In the genomic region with DNA sequence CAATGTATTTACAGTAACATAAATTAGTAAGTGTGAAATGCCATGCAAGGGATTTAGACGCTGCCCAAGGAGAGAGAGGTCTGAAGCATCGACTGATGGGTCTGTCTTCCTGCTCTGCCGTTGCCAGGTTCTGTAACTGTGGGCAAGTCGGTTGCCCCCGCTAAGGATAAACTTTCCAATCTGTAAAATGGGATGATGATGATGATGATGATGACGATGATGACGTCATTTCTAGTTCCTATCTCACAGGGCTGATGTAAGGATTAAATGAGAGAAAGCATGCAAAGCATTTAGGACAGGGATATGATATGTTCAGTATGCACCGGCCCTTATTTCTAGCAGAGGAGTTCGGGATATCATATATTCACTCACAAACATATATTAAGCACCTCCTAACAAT, we compare ENCODE assay signal across 18 cellular contexts. TPM values are rescaled to one million over a fixed set of nuclear protein-coding genes. Genes with fewer than 3 reads are reported as not detected.
A peak's percentile ranks its signal among the peaks of the same experiment; 100 is the strongest.
DNase-seq lines count a peak whose midpoint lies in the region; ATAC-seq and TF ChIP-seq lines count a peak whose summit lies in the region.
"Had no signal": no experiment of that assay in that cellular context is flagged by ENCODE, and none has a peak within 500 bp of the region (broad histone marks: within the 10 kb centered on the region; RNA-seq: fewer than 3 reads in every experiment).

No MANE protein-coding gene starts in this region.

- DNase-seq in activated CD4-positive, alpha-beta T cell treated with anti-CD3 and anti-CD28 coated beads, Interleukin-2, amount 10 ng/mL, durations not matched to agents 7 days and 5 days, result no peak
- no peak for DNase-seq in activated CD4-positive, alpha-beta T cell treated with anti-CD3 and anti-CD28 coated beads, Interleukin-2, amount 50 U/mL, for 48 hours
- no peak for DNase-seq in CD8-positive, alpha-beta T cell
- DNase-seq in activated T-helper 1 cell treated with anti-CD3 and anti-CD28 coated beads, Interleukin-12 subunit alpha, Interleukin-12 subunit beta, Interleukin-2, Interleukin-4 antibody, amounts not matched to agents 30 ng/mL and 10 ng/mL and 1 ng/mL, durations not matched to agents 14 hours and 24 hours and 36 hours (ENCODE audit: low spot score), result no peak
- no peak for DNase-seq in naive thymus-derived CD8-positive, alpha-beta T cell
- DNase-seq: amygdala, kidney, MV-4-11, NCI-H2029, NCI-H510A, nucleus accumbens, SHP77 treated with DMSO at 0.1 percent for 48 hours, T-helper 9 cell had no signal

- H3K36me3 ChIP-seq in CD8-positive, alpha-beta T cell (ENCODE audit: insufficient read depth, low read length), result no peaks in the 10 kb centered on the region
- H3K36me3 ChIP-seq: right atrium auricular region had no signal

- POLR2A ChIA-PET in activated CD4-positive, alpha-beta T cell treated with anti-CD3 and anti-CD28 coated beads, Interleukin-2, amount 10 ng/mL, durations not matched to agents 7 days and 5 days (lab: Charles Lee), result no interaction called here
- POLR2A ChIA-PET in CD8-positive, alpha-beta T cell (lab: Charles Lee), result interaction anchor here (1.1 to 1.8 kb wide), 5 partner anchors 8 to 186 kb away, joined by 3 to 8 read pairs (median 4); a partner anchor contains a TSS
- POLR2A ChIA-PET in naive thymus-derived CD8-positive, alpha-beta T cell (lab: Charles Lee), result interaction anchor here (1.1 to 4.1 kb wide), 8 partner anchors 11 to 185 kb away, joined by 3 to 45 read pairs (median 6); a partner anchor contains a TSS

- no peak for ATAC-seq in CD8-positive, alpha-beta T cell
- no peak for ATAC-seq in naive thymus-derived CD8-positive, alpha-beta T cell
- no peak for ATAC-seq in HG02938 (IDR thresholded peaks at IDR 0.05; ENCODE audit: unreplicated experiment)
- ATAC-seq in HG02973 (IDR thresholded peaks at IDR 0.05; ENCODE audit: unreplicated experiment), result no peak
- ATAC-seq in HG03097 (IDR thresholded peaks at IDR 0.05; ENCODE audit: low FRiP score, unreplicated experiment), result no peak

- H3K4me1 Mint-ChIP-seq in activated CD4-positive, alpha-beta T cell treated with anti-CD3 and anti-CD28 coated beads, Interleukin-2, amount 10 ng/mL, durations not matched to agents 7 days and 5 days, result peaks cover 23% of the 10 kb centered on the region
- H3K4me1 Mint-ChIP-seq in CD8-positive, alpha-beta T cell (ENCODE audit: low read depth), result peaks cover 18% of the 10 kb centered on the region
- H3K4me1 Mint-ChIP-seq in activated T-helper 1 cell treated with anti-CD3 and anti-CD28 coated beads, Interleukin-12 subunit alpha, Interleukin-12 subunit beta, Interleukin-2, Interleukin-4 antibody, amounts not matched to agents 30 ng/mL and 10 ng/mL and 1 ng/mL, durations not matched to agents 14 hours and 24 hours and 36 hours (ENCODE audit: low read depth), result peaks cover 22% of the 10 kb centered on the region
- H3K4me1 Mint-ChIP-seq in naive thymus-derived CD8-positive, alpha-beta T cell, result peaks cover 17 to 24% (median 21%) of the 10 kb centered on the region in 4 donors

- peaks cover 8% of the 10 kb centered on the region for H3K27me3 Mint-ChIP-seq in activated CD4-positive, alpha-beta T cell treated with anti-CD3 and anti-CD28 coated beads, Interleukin-2, amount 10 ng/mL, durations not matched to agents 7 days and 5 days
- H3K27me3 Mint-ChIP-seq in CD8-positive, alpha-beta T cell (ENCODE audit: low read depth), result no peaks in the 10 kb centered on the region
- no peaks in the 10 kb centered on the region for H3K27me3 Mint-ChIP-seq in activated T-helper 1 cell treated with anti-CD3 and anti-CD28 coated beads, Interleukin-12 subunit alpha, Interleukin-12 subunit beta, Interleukin-2, Interleukin-4 antibody, amounts not matched to agents 30 ng/mL and 10 ng/mL and 1 ng/mL, durations not matched to agents 14 hours and 24 hours and 36 hours (ENCODE audit: insufficient read depth)
- H3K27me3 Mint-ChIP-seq in naive thymus-derived CD8-positive, alpha-beta T cell, result peaks cover 0 to 5% (median 0%) of the 10 kb centered on the region in 5 donors

- no peaks in the 10 kb centered on the region for H3K27me3 ChIP-seq in CD8-positive, alpha-beta T cell (ENCODE audit: insufficient read depth, low read length)
- H3K27me3 ChIP-seq: right atrium auricular region had no signal

- H3K36me3 Mint-ChIP-seq in activated CD4-positive, alpha-beta T cell treated with anti-CD3 and anti-CD28 coated beads, Interleukin-2, amount 10 ng/mL, durations not matched to agents 7 days and 5 days (ENCODE audit: low read depth), result no peaks in the 10 kb centered on the region
- H3K36me3 Mint-ChIP-seq in CD8-positive, alpha-beta T cell, result no peaks in the 10 kb centered on the region
- H3K36me3 Mint-ChIP-seq in activated T-helper 1 cell treated with anti-CD3 and anti-CD28 coated beads, Interleukin-12 subunit alpha, Interleukin-12 subunit beta, Interleukin-2, Interleukin-4 antibody, amounts not matched to agents 30 ng/mL and 10 ng/mL and 1 ng/mL, durations not matched to agents 14 hours and 24 hours and 36 hours (ENCODE audit: low read depth), result no peaks in the 10 kb centered on the region
- no peaks in the 10 kb centered on the region for H3K36me3 Mint-ChIP-seq in naive thymus-derived CD8-positive, alpha-beta T cell

- no peaks in the 10 kb centered on the region for H3K9me3 Mint-ChIP-seq in activated CD4-positive, alpha-beta T cell treated with anti-CD3 and anti-CD28 coated beads, Interleukin-2, amount 10 ng/mL, durations not matched to agents 7 days and 5 days
- H3K9me3 Mint-ChIP-seq in CD8-positive, alpha-beta T cell, result no peaks in the 10 kb centered on the region
- H3K9me3 Mint-ChIP-seq in activated T-helper 1 cell treated with anti-CD3 and anti-CD28 coated beads, Interleukin-12 subunit alpha, Interleukin-12 subunit beta, Interleukin-2, Interleukin-4 antibody, amounts not matched to agents 30 ng/mL and 10 ng/mL and 1 ng/mL, durations not matched to agents 14 hours and 24 hours and 36 hours, result no peaks in the 10 kb centered on the region
- no peaks in the 10 kb centered on the region for H3K9me3 Mint-ChIP-seq in naive thymus-derived CD8-positive, alpha-beta T cell

- no peak for TF ChIP-seq CTCF in CD8-positive, alpha-beta T cell (IDR thresholded peaks at IDR 0.05)

- peaks cover 14% of the 10 kb centered on the region for H3K4me1 ChIP-seq in CD8-positive, alpha-beta T cell (ENCODE audit: insufficient read depth, low read length)

- H3K27ac Mint-ChIP-seq in activated CD4-positive, alpha-beta T cell treated with anti-CD3 and anti-CD28 coated beads, Interleukin-2, amount 10 ng/mL, durations not matched to agents 7 days and 5 days, result no peak overlapping the region
- H3K27ac Mint-ChIP-seq in CD8-positive, alpha-beta T cell, result peak overlapping the region; percentile 95
- no peak overlapping the region for H3K27ac Mint-ChIP-seq in activated T-helper 1 cell treated with anti-CD3 and anti-CD28 coated beads, Interleukin-12 subunit alpha, Interleukin-12 subunit beta, Interleukin-2, Interleukin-4 antibody, amounts not matched to agents 30 ng/mL and 10 ng/mL and 1 ng/mL, durations not matched to agents 14 hours and 24 hours and 36 hours
- peak overlapping the region; percentile 91 to 99 (median 98) for H3K27ac Mint-ChIP-seq in naive thymus-derived CD8-positive, alpha-beta T cell

- no peak overlapping the region for H3K27ac ChIP-seq in CD8-positive, alpha-beta T cell (ENCODE audit: low read depth, low read length)
- H3K27ac ChIP-seq: right atrium auricular region had no signal

- no peaks in the 10 kb centered on the region for H3K9me3 ChIP-seq in CD8-positive, alpha-beta T cell (ENCODE audit: low read length)
- H3K9me3 ChIP-seq: right atrium auricular region had no signal

- H3K4me3 Mint-ChIP-seq in activated CD4-positive, alpha-beta T cell treated with anti-CD3 and anti-CD28 coated beads, Interleukin-2, amount 10 ng/mL, durations not matched to agents 7 days and 5 days, result peak overlapping the region; percentile 77
- peak overlapping the region; percentile 93 for H3K4me3 Mint-ChIP-seq in CD8-positive, alpha-beta T cell
- H3K4me3 Mint-ChIP-seq in activated T-helper 1 cell treated with anti-CD3 and anti-CD28 coated beads, Interleukin-12 subunit alpha, Interleukin-12 subunit beta, Interleukin-2, Interleukin-4 antibody, amounts not matched to agents 30 ng/mL and 10 ng/mL and 1 ng/mL, durations not matched to agents 14 hours and 24 hours and 36 hours, result peak overlapping the region; percentile 29
- H3K4me3 Mint-ChIP-seq in naive thymus-derived CD8-positive, alpha-beta T cell, result peak overlapping the region; percentile 89 to 98 (median 95)

- no peak overlapping the region for H3K4me3 ChIP-seq in CD8-positive, alpha-beta T cell (ENCODE audit: low read depth, low read length)
- H3K4me3 ChIP-seq: hepatocyte, right atrium auricular region had no signal

- intact Hi-C loops in CD8-positive, alpha-beta T cell (cut with DNase I, micrococcal nuclease), result loop anchor here in 1 of 2 experiments (1.0 kb wide), 1 partner anchor 125 kb away; no protein-coding TSS in a partner anchor
- intact Hi-C loops in activated T-helper 1 cell treated with anti-CD3 and anti-CD28 coated beads, Interleukin-12 subunit alpha, Interleukin-12 subunit beta, Interleukin-2, Interleukin-4 antibody, amounts not matched to agents 30 ng/mL and 10 ng/mL and 1 ng/mL, durations not matched to agents 14 hours and 24 hours and 36 hours (cut with micrococcal nuclease), result no loop called here

- CTCF ChIA-PET in activated CD4-positive, alpha-beta T cell treated with anti-CD3 and anti-CD28 coated beads, Interleukin-2, amount 10 ng/mL, durations not matched to agents 7 days and 5 days (lab: Charles Lee), result interaction anchor here (0.8 to 2.7 kb wide), 6 partner anchors 8 to 172 kb away, joined by 3 to 23 read pairs (median 6); a partner anchor contains a TSS
- CTCF ChIA-PET in CD8-positive, alpha-beta T cell (lab: Charles Lee), result interaction anchor here (1.2 to 4.9 kb wide), 9 partner anchors 8 to 1252 kb away, joined by 5 to 46 read pairs (median 6); a partner anchor contains a TSS

RNA-seq across cellular contexts. Expression of a gene that starts 54.8 kb away (rescaled TPM):
- total RNA-seq in activated CD4-positive, alpha-beta T cell treated with anti-CD3 and anti-CD28 coated beads, Interleukin-2, amount 10 ng/mL, durations not matched to agents 7 days and 5 days, result 1 to 10 TPM; 5.1 to 5.2 TPM
- total RNA-seq in CD8-positive, alpha-beta T cell, result 1 to 10 TPM; 2.4 to 2.9 TPM
- 3.1 TPM in 2 replicates for total RNA-seq in activated T-helper 1 cell treated with anti-CD3 and anti-CD28 coated beads, Interleukin-12 subunit alpha, Interleukin-12 subunit beta, Interleukin-2, Interleukin-4 antibody, amounts not matched to agents 30 ng/mL and 10 ng/mL and 1 ng/mL, durations not matched to agents 14 hours and 24 hours and 36 hours
- 1 to 10 TPM; 8.0 to 9.5 TPM for total RNA-seq in naive thymus-derived CD8-positive, alpha-beta T cell
- polyA plus RNA-seq in naive thymus-derived CD8-positive, alpha-beta T cell, result 1 to 10 TPM; 1.5 to 2.2 (median 1.6) TPM

RNA-seq across cellular contexts. Expression of a gene that starts 55.1 kb away (rescaled TPM):
- total RNA-seq in activated CD4-positive, alpha-beta T cell treated with anti-CD3 and anti-CD28 coated beads, Interleukin-2, amount 10 ng/mL, durations not matched to agents 7 days and 5 days, result 10 to 100 TPM; 24.6 to 25.3 TPM
- 10 to 100 TPM; 24.4 to 25.4 TPM for total RNA-seq in CD8-positive, alpha-beta T cell
- 31.8 and 34.3 TPM in 2 replicates for total RNA-seq in activated T-helper 1 cell treated with anti-CD3 and anti-CD28 coated beads, Interleukin-12 subunit alpha, Interleukin-12 subunit beta, Interleukin-2, Interleukin-4 antibody, amounts not matched to agents 30 ng/mL and 10 ng/mL and 1 ng/mL, durations not matched to agents 14 hours and 24 hours and 36 hours
- total RNA-seq in naive thymus-derived CD8-positive, alpha-beta T cell, result 10 to 100 TPM; 40.0 to 45.8 TPM
- polyA plus RNA-seq in naive thymus-derived CD8-positive, alpha-beta T cell, result 1 to 10 TPM; 3.8 to 4.7 (median 4.1) TPM

Comparison
In these comparisons a context has a peak if more than half of its experiments do, and no peak if none do; other contexts are left out.
1. H3K27ac Mint-ChIP-seq: peak in CD8-positive, alpha-beta T cell (single experiment) and naive thymus-derived CD8-positive, alpha-beta T cell (10 of 10); none in activated CD4-positive, alpha-beta T cell treated with anti-CD3 and anti-CD28 coated beads, Interleukin-2, amount 10 ng/mL, durations not matched to agents 7 days and 5 days (single experiment) and activated T-helper 1 cell treated with anti-CD3 and anti-CD28 coated beads, Interleukin-12 subunit alpha, Interleukin-12 subunit beta, Interleukin-2, Interleukin-4 antibody, amounts not matched to agents 30 ng/mL and 10 ng/mL and 1 ng/mL, durations not matched to agents 14 hours and 24 hours and 36 hours (single experiment).
2. H3K4me3 Mint-ChIP-seq: peak in every context shown above with its lines; median percentile 95 in naive thymus-derived CD8-positive, alpha-beta T cell; 93 in CD8-positive, alpha-beta T cell; 77 in activated CD4-positive, alpha-beta T cell treated with anti-CD3 and anti-CD28 coated beads, Interleukin-2, amount 10 ng/mL, durations not matched to agents 7 days and 5 days; 29 in activated T-helper 1 cell treated with anti-CD3 and anti-CD28 coated beads, Interleukin-12 subunit alpha, Interleukin-12 subunit beta, Interleukin-2, Interleukin-4 antibody, amounts not matched to agents 30 ng/mL and 10 ng/mL and 1 ng/mL, durations not matched to agents 14 hours and 24 hours and 36 hours.